ENCODE assay signal across 8 cellular contexts in the genomic region with DNA sequence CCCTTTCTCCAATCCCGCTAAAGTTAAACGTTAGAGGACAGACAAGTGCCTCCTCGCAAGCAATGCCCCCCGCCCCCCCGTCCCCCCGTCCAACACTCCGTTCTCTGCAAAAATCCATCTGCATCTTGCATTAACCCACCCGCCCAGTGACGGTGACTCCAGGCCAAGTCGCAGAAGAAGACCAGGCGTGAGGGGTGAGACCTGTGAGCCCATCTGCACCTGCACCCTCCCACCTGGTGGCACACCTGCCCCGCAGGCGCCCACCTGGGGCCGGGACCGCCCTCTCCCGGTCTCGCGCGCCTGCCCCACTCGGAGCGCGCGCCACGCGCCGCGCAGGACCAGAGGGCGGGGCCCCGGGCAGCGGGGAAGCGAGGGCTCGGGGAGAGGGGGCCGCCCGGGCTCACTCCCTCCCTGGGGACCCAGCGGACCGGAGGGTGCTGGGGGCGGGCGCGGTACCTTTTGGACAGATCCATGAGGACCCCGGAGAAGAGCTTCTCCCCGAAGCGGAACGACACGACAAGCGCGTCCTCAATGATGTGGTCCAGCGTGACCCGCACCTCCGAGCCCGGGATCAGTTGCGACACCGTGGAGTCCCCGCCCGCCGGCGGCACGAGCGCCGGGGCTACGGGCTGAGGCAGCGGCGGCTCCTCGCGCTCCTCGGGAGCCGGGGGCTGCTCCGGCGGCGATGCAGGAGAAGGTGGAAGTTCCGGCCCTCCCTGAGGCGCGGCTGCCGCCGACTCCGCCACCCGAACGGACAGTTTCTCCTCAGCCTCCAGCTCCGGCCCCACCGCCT. TPM values are rescaled to one million over a fixed set of nuclear protein-coding genes. Genes with fewer than 3 reads are reported as not detected.
DNase-seq lines count a peak whose midpoint lies in the region; ATAC-seq and TF ChIP-seq lines count a peak whose summit lies in the region.

No MANE protein-coding gene starts in this region.

- ATAC-seq in GM18873 (IDR thresholded peaks at IDR 0.05; ENCODE audit: low FRiP score, unreplicated experiment): peak; percentile 13
- ATAC-seq in HG03103 (IDR thresholded peaks at IDR 0.05; ENCODE audit: low read depth, unreplicated experiment): peak; percentile 12
- peak; percentile 8 for ATAC-seq in Panc1
- peak; percentile 38 for ATAC-seq in Right ventricle myocardium inferior
- peak; percentile 53 for ATAC-seq in upper lobe of right lung

- H3K36me3 ChIP-seq in A673 (ENCODE audit: insufficient read depth, low read length, poor library complexity, severe bottlenecking) (peaks cover 20% of the 10 kb centered on the region), Panc1 (ENCODE audit: control insufficient read depth, insufficient read depth, low read length) (no peaks in the 10 kb centered on the region), upper lobe of right lung (peaks cover 26% of the 10 kb centered on the region)

- POLR2A ChIA-PET in A673 (lab: Charles Lee; ENCODE audit: low non-redundant PET) (no interaction called here), Panc1 (lab: Charles Lee) (no interaction called here)

- DNase-seq in A673 (ENCODE audit: low spot score) (peak; percentile 27), Panc1 (ENCODE audit: low read depth, low spot score) (no peak), Right ventricle myocardium inferior (ENCODE audit: missing footprints) (peak; percentile 85), pons (ENCODE audit: low spot score) (peak; percentile 32), upper lobe of right lung (peak; percentile 85)
- peak; percentile 56 for DNase-seq in activated naive CD4-positive, alpha-beta T cell treated with Interleukin-2 at 50 U/mL for 16 hours

- H3K9me3 ChIP-seq in A673 (ENCODE audit: low read depth, low read length, poor library complexity, severe bottlenecking): no peaks in the 10 kb centered on the region
- no peaks in the 10 kb centered on the region for H3K9me3 ChIP-seq in Panc1 (ENCODE audit: control insufficient read depth, insufficient read depth, low read depth, low read length)
- no peaks in the 10 kb centered on the region for H3K9me3 ChIP-seq in upper lobe of right lung

- intact Hi-C loops in A673 (cut with micrococcal nuclease; ENCODE audit: unreplicated experiment): no loop called here
- intact Hi-C loops in Panc1 (cut with micrococcal nuclease; ENCODE audit: unreplicated experiment): no loop called here
- intact Hi-C loops in Right ventricle myocardium inferior (cut with DNase I): loop anchor here (2.0 to 5.0 kb wide), 3 partner anchors 50 to 96 kb away; no protein-coding TSS in a partner anchor
- intact Hi-C loops in upper lobe of right lung (cut with DNase I): no loop called here

- H3K27ac ChIP-seq in A673 (ENCODE audit: low read depth, low read length, poor library complexity, severe bottlenecking): peak overlapping the region; percentile 91
- peak overlapping the region; percentile 74; the same call in 1 of the 2 replicates for H3K27ac ChIP-seq in Panc1 (ENCODE audit: low read length)
- H3K27ac ChIP-seq in upper lobe of right lung: peak overlapping the region; percentile 98

- no peaks in the 10 kb centered on the region for H3K27me3 ChIP-seq in A673 (replicated peaks; ENCODE audit: insufficient read depth, low read depth, low read length, poor library complexity)
- no peaks in the 10 kb centered on the region for H3K27me3 ChIP-seq in Panc1 (ENCODE audit: control insufficient read depth, insufficient read depth, low read length)
- no peaks in the 10 kb centered on the region for H3K27me3 ChIP-seq in upper lobe of right lung

- in situ Hi-C loops in Panc1 (cut with HindIII; ENCODE audit: low pct_unique_long_range_greater_than_20kb, low sequenced_read_pairs): no loop called here

- BruUV-seq in A673 (replicated peaks; lab: Mats Ljungman, UMichigan): no TSS peak
- no TSS peak for BruUV-seq in Panc1 (replicated peaks; lab: Mats Ljungman, UMichigan)

- H3K4me3 ChIP-seq in A673 (ENCODE audit: low read depth, low read length, poor library complexity, severe bottlenecking) (peak overlapping the region; percentile 96), Panc1 (ENCODE audit: low read depth in 2 of 2, low read length in 2 of 2) (peak overlapping the region; percentile 76 to 79), upper lobe of right lung (peak overlapping the region; percentile 97)

- CTCF ChIA-PET in A673 (lab: Charles Lee): interaction anchor here (0.7 kb wide), 1 partner anchor 96 kb away, joined by 3 read pairs; no protein-coding TSS in a partner anchor
- CTCF ChIA-PET in Panc1 (lab: Charles Lee): interaction anchor here (0.6 to 1.0 kb wide), 2 partner anchors 9 to 38 kb away, joined by 3 to 4 read pairs; no protein-coding TSS in a partner anchor

- H3K4me1 ChIP-seq in A673 (ENCODE audit: insufficient read depth, low read length, poor library complexity, severe bottlenecking) (no peaks in the 10 kb centered on the region), Panc1 (ENCODE audit: control insufficient read depth, insufficient read depth, low read length) (peaks cover 8% of the 10 kb centered on the region), upper lobe of right lung (peaks cover 4% of the 10 kb centered on the region)

- TF ChIP-seq CTCF in A673 (conservative IDR thresholded peaks at IDR 0.05; ENCODE audit: low read depth, low read length) (no peak), Panc1 (IDR thresholded peaks at IDR 0.05) (no peak), upper lobe of right lung (IDR thresholded peaks at IDR 0.05) (no peak)

RNA-seq across cellular contexts. Expression of gene PWWP2A, which starts 0.7 kb away (rescaled TPM):
- 16.5 and 17.7 TPM in 2 replicates for total RNA-seq in A673 (2021)
- 22.6 TPM for total RNA-seq in Panc1 (2021; ENCODE audit: unreplicated experiment)
- polyA plus RNA-seq in Panc1 (2012; ENCODE audit: insufficient read length): 10.4 TPM
- total RNA-seq in Right ventricle myocardium inferior: 13.2 TPM
- 26.7 TPM for total RNA-seq in upper lobe of right lung
